In the genomic region with DNA sequence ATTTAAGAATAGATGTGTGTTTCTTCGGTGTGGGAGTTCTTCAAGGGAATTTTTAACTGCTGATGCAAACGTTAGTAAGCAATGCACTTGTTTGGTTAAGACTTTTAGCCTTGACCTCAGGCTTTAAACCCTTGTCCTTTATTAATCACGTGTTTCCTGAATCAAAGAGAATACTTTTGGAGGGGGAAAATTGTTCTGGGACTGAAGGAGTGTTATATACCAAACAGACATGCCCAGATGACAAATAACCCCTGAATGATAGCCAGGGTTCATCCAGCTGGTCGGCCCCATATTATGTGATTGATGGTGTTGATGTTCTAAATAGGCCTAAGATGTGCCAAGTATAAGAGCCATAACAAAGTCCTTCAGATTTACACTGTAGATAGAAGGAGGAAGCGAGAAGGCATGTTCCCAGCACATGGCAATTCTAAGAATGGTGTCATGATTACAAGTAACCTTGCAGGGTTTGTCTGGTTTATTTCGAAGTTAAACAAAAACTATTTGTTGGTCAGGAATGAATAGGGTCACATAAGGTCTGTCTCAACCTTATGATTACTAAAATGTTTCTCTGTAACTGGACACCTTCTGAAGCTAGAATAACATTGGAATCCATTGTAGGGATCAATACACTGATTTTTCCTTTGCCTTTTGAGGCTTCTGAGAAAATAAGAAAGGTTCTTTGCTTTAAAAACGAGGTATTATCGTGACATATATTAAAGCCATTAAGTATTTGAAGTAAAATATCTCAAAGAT, we compare ENCODE assay signal across 1 cellular context.
A peak's percentile ranks its signal among the peaks of the same experiment; 100 is the strongest.
TF ChIP-seq lines count a peak whose summit lies in the region.

No MANE protein-coding gene starts in this region.

TF ChIP-seq in HepG2, 621 proteins besides CTCF, POLR2A, EP300 and RAD21 (continued from another document and continues in another):
- TF ChIP-seq GABPA (IDR thresholded peaks at IDR 0.05; ENCODE audit: low read depth, low read length) (no peak), GABPA (CRISPR knock-in tag; IDR thresholded peaks at IDR 0.05; ENCODE audit: low read depth) (peak; percentile 57; the same call in 1 of the 2 replicates), ZNF205 (CRISPR knock-in tag; IDR thresholded peaks at IDR 0.05) (no peak), TEAD3 (CRISPR knock-in tag; optimal IDR thresholded peaks at IDR 0.05; ENCODE audit: borderline replicate concordance) (peak; percentile 67), MYC (CRISPR knock-in tag; IDR thresholded peaks at IDR 0.05; ENCODE audit: borderline replicate concordance) (no peak), SALL2 (CRISPR knock-in tag; IDR thresholded peaks at IDR 0.05) (no peak), KMT2A (CRISPR knock-in tag; IDR thresholded peaks at IDR 0.05) (no peak), HOXA7 (CRISPR knock-in tag; IDR thresholded peaks at IDR 0.05) (no peak), BHLHE40 (IDR thresholded peaks at IDR 0.05; ENCODE audit: low read length) (peak; percentile 88), HMG20A (CRISPR knock-in tag; IDR thresholded peaks at IDR 0.05; ENCODE audit: borderline replicate concordance) (peak; percentile 97), ZNF234 (CRISPR knock-in tag; conservative IDR thresholded peaks at IDR 0.05) (no peak), ZNF816 (CRISPR knock-in tag; IDR thresholded peaks at IDR 0.05; ENCODE audit: borderline replicate concordance) (no peak), MBD4 (IDR thresholded peaks at IDR 0.05; ENCODE audit: borderline replicate concordance, low read length) (no peak; the same call in 1 of the 2 replicates), THAP11 (CRISPR knock-in tag; IDR thresholded peaks at IDR 0.05) (peak; percentile 51; the same call in 1 of the 2 replicates), ZSCAN9 (CRISPR knock-in tag; IDR thresholded peaks at IDR 0.05; ENCODE audit: borderline replicate concordance) (peak; percentile 65; the same call in 1 of the 2 replicates), SETDB1 (CRISPR knock-in tag; IDR thresholded peaks at IDR 0.05; ENCODE audit: borderline replicate concordance) (no peak), TAF1 (CRISPR knock-in tag; IDR thresholded peaks at IDR 0.05) (no peak), ZNF510 (CRISPR knock-in tag; IDR thresholded peaks at IDR 0.05; ENCODE audit: low read depth) (no peak), RXRA (CRISPR knock-in tag; IDR thresholded peaks at IDR 0.05) (no peak), KDM2A (CRISPR knock-in tag; IDR thresholded peaks at IDR 0.05; ENCODE audit: borderline replicate concordance, low read depth) (no peak), ATRX (CRISPR knock-in tag; IDR thresholded peaks at IDR 0.05; ENCODE audit: borderline replicate concordance) (no peak), FOSL2 (CRISPR knock-in tag; IDR thresholded peaks at IDR 0.05) (peak; percentile 69), ZKSCAN1 (IDR thresholded peaks at IDR 0.05; ENCODE audit: low read length) (no peak), NFE2L1 (CRISPR knock-in tag; IDR thresholded peaks at IDR 0.05; ENCODE audit: borderline replicate concordance) (no peak), CREB1 (IDR thresholded peaks at IDR 0.05) (no peak), CREB1 (CRISPR knock-in tag; IDR thresholded peaks at IDR 0.05) (0 out of 2 replicates have a peak, but pooled peaks have one; percentile 16), AGO2 (optimal IDR thresholded peaks at IDR 0.05; ENCODE audit: low read depth, low read length) (no peak), ZNF878 (CRISPR knock-in tag; IDR thresholded peaks at IDR 0.05) (peak; percentile 55; the same call in 1 of the 2 replicates), GABPB1 (CRISPR knock-in tag; IDR thresholded peaks at IDR 0.05) (peak; percentile 32; the same call in 1 of the 2 replicates), ZNF256 (CRISPR knock-in tag; conservative IDR thresholded peaks at IDR 0.05) (no peak), ZNF788 (CRISPR knock-in tag; IDR thresholded peaks at IDR 0.05; ENCODE audit: borderline replicate concordance) (no peak), TBL1XR1 (IDR thresholded peaks at IDR 0.05; ENCODE audit: borderline replicate concordance, low read length, partially characterized antibody) (peak; percentile 47), DMAP1 (CRISPR knock-in tag; IDR thresholded peaks at IDR 0.05) (no peak), MTA1 (CRISPR knock-in tag; IDR thresholded peaks at IDR 0.05; ENCODE audit: borderline replicate concordance) (no peak), ARHGAP35 (CRISPR knock-in tag; IDR thresholded peaks at IDR 0.05; ENCODE audit: borderline replicate concordance) (no peak), KAT2B (IDR thresholded peaks at IDR 0.05; ENCODE audit: borderline replicate concordance, low read depth, low read length) (peak; percentile 34; the same call in 1 of the 2 replicates), RFX3 (CRISPR knock-in tag; IDR thresholded peaks at IDR 0.05) (no peak), ZIK1 (CRISPR knock-in tag; IDR thresholded peaks at IDR 0.05; ENCODE audit: borderline replicate concordance, low read depth) (no peak), CHD2 (IDR thresholded peaks at IDR 0.05; ENCODE audit: low read depth, low read length) (no peak)
- TF ChIP-seq, protein P1, sequence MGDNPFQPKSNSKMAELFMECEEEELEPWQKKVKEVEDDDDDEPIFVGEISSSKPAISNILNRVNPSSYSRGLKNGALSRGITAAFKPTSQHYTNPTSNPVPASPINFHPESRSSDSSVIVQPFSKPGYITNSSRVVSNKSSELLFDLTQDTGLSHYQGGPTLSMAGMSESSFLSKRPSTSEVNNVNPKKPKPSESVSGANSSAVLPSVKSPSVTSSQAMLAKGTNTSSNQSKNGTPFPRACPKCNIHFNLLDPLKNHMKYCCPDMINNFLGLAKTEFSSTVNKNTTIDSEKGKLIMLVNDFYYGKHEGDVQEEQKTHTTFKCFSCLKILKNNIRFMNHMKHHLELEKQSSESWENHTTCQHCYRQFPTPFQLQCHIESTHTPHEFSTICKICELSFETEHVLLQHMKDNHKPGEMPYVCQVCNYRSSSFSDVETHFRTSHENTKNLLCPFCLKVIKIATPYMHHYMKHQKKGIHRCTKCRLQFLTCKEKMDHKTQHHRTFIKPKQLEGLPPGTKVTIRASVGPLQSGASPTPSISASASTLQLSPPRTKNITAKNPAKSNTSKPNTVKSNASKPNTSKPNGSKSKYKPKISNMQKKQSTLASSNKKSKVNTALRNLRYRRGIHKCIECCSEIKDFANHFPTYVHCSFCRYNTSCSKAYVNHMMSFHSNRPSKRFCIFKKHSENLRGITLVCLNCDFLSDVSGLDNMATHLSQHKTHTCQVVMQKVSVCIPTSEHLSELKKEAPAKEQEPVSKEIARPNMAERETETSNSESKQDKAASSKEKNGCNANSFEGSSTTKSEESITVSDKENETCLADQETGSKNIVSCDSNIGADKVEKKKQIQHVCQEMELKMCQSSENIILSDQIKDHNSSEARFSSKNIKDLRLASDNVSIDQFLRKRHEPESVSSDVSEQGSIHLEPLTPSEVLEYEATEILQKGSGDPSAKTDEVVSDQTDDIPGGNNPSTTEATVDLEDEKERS (CRISPR knock-in tag; IDR thresholded peaks at IDR 0.05), result peak; percentile 65; the same call in 1 of the 2 replicates
- TF ChIP-seq, protein P2, sequence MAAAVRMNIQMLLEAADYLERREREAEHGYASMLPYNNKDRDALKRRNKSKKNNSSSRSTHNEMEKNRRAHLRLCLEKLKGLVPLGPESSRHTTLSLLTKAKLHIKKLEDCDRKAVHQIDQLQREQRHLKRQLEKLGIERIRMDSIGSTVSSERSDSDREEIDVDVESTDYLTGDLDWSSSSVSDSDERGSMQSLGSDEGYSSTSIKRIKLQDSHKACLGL (CRISPR knock-in tag; IDR thresholded peaks at IDR 0.05), result no peak
- TF ChIP-seq, protein P3, sequence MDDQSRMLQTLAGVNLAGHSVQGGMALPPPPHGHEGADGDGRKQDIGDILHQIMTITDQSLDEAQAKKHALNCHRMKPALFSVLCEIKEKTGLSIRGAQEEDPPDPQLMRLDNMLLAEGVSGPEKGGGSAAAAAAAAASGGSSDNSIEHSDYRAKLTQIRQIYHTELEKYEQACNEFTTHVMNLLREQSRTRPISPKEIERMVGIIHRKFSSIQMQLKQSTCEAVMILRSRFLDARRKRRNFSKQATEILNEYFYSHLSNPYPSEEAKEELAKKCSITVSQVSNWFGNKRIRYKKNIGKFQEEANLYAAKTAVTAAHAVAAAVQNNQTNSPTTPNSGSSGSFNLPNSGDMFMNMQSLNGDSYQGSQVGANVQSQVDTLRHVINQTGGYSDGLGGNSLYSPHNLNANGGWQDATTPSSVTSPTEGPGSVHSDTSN (CRISPR knock-in tag; IDR thresholded peaks at IDR 0.05; ENCODE audit: borderline replicate concordance), result no peak
- TF ChIP-seq, protein P4, sequence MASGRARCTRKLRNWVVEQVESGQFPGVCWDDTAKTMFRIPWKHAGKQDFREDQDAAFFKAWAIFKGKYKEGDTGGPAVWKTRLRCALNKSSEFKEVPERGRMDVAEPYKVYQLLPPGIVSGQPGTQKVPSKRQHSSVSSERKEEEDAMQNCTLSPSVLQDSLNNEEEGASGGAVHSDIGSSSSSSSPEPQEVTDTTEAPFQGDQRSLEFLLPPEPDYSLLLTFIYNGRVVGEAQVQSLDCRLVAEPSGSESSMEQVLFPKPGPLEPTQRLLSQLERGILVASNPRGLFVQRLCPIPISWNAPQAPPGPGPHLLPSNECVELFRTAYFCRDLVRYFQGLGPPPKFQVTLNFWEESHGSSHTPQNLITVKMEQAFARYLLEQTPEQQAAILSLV (CRISPR knock-in tag; IDR thresholded peaks at IDR 0.05; ENCODE audit: borderline replicate concordance), result no peak
- TF ChIP-seq, protein P5, sequence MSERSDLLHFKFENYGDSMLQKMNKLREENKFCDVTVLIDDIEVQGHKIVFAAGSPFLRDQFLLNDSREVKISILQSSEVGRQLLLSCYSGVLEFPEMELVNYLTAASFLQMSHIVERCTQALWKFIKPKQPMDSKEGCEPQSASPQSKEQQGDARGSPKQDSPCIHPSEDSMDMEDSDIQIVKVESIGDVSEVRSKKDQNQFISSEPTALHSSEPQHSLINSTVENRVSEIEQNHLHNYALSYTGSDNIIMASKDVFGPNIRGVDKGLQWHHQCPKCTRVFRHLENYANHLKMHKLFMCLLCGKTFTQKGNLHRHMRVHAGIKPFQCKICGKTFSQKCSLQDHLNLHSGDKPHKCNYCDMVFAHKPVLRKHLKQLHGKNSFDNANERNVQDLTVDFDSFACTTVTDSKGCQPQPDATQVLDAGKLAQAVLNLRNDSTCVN (CRISPR knock-in tag; IDR thresholded peaks at IDR 0.05; ENCODE audit: borderline replicate concordance), result no peak
- TF ChIP-seq, protein P6, sequence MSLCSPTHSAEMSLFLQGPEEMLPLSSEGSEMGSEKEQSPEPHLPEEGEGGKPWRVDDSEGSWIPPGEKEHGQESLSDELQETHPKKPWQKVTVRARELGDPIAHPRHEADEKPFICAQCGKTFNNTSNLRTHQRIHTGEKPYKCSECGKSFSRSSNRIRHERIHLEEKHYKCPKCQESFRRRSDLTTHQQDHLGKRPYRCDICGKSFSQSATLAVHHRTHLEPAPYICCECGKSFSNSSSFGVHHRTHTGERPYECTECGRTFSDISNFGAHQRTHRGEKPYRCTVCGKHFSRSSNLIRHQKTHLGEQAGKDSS (CRISPR knock-in tag; IDR thresholded peaks at IDR 0.05; ENCODE audit: borderline replicate concordance, low read depth), result no peak
- TF ChIP-seq, protein P7, sequence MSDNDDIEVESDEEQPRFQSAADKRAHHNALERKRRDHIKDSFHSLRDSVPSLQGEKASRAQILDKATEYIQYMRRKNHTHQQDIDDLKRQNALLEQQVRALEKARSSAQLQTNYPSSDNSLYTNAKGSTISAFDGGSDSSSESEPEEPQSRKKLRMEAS (IDR thresholded peaks at IDR 0.05), result 0 out of 2 replicates have a peak, but pooled peaks have one; percentile 33
- TF ChIP-seq, protein P8, sequence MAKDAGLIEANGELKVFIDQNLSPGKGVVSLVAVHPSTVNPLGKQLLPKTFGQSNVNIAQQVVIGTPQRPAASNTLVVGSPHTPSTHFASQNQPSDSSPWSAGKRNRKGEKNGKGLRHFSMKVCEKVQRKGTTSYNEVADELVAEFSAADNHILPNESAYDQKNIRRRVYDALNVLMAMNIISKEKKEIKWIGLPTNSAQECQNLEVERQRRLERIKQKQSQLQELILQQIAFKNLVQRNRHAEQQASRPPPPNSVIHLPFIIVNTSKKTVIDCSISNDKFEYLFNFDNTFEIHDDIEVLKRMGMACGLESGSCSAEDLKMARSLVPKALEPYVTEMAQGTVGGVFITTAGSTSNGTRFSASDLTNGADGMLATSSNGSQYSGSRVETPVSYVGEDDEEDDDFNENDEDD (CRISPR knock-in tag; IDR thresholded peaks at IDR 0.05; ENCODE audit: borderline replicate concordance), result no peak
- TF ChIP-seq, protein P9, sequence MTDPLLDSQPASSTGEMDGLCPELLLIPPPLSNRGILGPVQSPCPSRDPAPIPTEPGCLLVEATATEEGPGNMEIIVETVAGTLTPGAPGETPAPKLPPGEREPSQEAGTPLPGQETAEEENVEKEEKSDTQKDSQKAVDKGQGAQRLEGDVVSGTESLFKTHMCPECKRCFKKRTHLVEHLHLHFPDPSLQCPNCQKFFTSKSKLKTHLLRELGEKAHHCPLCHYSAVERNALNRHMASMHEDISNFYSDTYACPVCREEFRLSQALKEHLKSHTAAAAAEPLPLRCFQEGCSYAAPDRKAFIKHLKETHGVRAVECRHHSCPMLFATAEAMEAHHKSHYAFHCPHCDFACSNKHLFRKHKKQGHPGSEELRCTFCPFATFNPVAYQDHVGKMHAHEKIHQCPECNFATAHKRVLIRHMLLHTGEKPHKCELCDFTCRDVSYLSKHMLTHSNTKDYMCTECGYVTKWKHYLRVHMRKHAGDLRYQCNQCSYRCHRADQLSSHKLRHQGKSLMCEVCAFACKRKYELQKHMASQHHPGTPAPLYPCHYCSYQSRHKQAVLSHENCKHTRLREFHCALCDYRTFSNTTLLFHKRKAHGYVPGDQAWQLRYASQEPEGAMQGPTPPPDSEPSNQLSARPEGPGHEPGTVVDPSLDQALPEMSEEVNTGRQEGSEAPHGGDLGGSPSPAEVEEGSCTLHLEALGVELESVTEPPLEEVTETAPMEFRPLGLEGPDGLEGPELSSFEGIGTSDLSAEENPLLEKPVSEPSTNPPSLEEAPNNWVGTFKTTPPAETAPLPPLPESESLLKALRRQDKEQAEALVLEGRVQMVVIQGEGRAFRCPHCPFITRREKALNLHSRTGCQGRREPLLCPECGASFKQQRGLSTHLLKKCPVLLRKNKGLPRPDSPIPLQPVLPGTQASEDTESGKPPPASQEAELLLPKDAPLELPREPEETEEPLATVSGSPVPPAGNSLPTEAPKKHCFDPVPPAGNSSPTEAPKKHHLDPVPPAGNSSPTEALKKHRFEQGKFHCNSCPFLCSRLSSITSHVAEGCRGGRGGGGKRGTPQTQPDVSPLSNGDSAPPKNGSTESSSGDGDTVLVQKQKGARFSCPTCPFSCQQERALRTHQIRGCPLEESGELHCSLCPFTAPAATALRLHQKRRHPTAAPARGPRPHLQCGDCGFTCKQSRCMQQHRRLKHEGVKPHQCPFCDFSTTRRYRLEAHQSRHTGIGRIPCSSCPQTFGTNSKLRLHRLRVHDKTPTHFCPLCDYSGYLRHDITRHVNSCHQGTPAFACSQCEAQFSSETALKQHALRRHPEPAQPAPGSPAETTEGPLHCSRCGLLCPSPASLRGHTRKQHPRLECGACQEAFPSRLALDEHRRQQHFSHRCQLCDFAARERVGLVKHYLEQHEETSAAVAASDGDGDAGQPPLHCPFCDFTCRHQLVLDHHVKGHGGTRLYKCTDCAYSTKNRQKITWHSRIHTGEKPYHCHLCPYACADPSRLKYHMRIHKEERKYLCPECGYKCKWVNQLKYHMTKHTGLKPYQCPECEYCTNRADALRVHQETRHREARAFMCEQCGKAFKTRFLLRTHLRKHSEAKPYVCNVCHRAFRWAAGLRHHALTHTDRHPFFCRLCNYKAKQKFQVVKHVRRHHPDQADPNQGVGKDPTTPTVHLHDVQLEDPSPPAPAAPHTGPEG (CRISPR knock-in tag; IDR thresholded peaks at IDR 0.05), result no peak
